1 cellular context compared by ENCODE assay signal in the genomic region with DNA sequence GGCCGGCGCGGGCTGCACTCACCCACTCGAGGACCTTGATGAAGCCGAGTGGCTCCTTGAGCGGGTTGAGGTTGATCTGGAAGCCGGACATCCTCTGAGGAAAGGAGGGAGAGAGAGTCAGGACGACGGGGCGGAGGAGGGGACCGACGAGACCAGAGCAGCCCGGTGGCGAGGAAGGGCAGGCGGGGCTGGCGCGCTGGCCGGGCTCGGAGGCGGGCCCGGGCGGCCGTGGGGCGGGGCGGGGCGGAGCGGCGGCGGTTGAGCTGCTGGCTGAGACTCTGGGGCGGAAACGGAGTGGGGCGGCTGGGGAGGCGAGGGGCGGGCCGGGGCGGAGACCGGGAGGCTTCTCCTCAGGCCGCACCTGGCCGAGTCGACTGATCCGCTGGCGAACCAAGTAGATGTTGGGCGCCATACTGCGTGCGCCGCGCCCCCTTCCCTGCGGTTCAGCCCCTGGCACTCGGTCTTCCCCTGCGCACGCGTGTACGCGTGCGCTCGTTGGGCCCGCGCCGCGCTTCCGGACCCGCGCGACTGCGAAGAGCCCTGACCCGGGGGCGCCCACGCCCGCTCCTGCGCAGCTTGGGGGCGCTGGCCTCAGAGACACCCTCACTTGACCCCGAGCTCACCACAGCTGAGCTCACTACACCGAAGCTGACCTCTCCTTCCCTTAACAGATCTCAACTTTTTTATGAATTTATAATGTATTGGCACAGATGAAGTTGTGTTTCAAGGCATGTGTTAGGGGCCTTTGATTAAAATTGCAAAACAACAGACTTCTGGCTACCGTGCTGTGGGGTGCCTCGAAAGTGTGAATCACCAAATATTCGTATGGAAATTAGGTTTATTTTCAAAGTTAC.
TF ChIP-seq lines count a peak whose summit lies in the region.

Gene SYPL1 (minus strand): TSS at position 195 of the 854 bp plus-strand sequence. CDS start 104 bp downstream, at position 91.

TF ChIP-seq in K562, 482 proteins besides CTCF, POLR2A, EP300 and RAD21 (continued from another document and continues in another):
- TF ChIP-seq GABPB1 (CRISPR knock-in tag; IDR thresholded peaks at IDR 0.05): peak; percentile 78
- TF ChIP-seq, protein P1, sequence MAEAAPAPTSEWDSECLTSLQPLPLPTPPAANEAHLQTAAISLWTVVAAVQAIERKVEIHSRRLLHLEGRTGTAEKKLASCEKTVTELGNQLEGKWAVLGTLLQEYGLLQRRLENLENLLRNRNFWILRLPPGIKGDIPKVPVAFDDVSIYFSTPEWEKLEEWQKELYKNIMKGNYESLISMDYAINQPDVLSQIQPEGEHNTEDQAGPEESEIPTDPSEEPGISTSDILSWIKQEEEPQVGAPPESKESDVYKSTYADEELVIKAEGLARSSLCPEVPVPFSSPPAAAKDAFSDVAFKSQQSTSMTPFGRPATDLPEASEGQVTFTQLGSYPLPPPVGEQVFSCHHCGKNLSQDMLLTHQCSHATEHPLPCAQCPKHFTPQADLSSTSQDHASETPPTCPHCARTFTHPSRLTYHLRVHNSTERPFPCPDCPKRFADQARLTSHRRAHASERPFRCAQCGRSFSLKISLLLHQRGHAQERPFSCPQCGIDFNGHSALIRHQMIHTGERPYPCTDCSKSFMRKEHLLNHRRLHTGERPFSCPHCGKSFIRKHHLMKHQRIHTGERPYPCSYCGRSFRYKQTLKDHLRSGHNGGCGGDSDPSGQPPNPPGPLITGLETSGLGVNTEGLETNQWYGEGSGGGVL (CRISPR knock-in tag; IDR thresholded peaks at IDR 0.05): no peak
- peak; percentile 46; the same call in 1 of the 2 replicates for TF ChIP-seq HCFC1 (IDR thresholded peaks at IDR 0.05; ENCODE audit: low read depth, low read length)
- TF ChIP-seq ILF3 (IDR thresholded peaks at IDR 0.05; ENCODE audit: borderline replicate concordance): peak; percentile 90; the same call in 1 of the 2 replicates
- peak; percentile 16; the same call in 1 of the 2 replicates for TF ChIP-seq NCOA6 (IDR thresholded peaks at IDR 0.05)
- TF ChIP-seq ZNF778 (CRISPR knock-in tag; IDR thresholded peaks at IDR 0.05): no peak
- TF ChIP-seq SNIP1 (IDR thresholded peaks at IDR 0.05; ENCODE audit: low read depth): no peak
- 0 out of 2 replicates have a peak, but pooled peaks have one; percentile 57 for TF ChIP-seq ZC3H11A (IDR thresholded peaks at IDR 0.05; ENCODE audit: low read depth, low read length)
- TF ChIP-seq SMARCB1 (IDR thresholded peaks at IDR 0.05; ENCODE audit: insufficient read length, low read depth): no peak
- TF ChIP-seq ASH1L (IDR thresholded peaks at IDR 0.05; ENCODE audit: borderline replicate concordance, low read depth, partially characterized antibody): no peak
- TF ChIP-seq, protein P2, sequence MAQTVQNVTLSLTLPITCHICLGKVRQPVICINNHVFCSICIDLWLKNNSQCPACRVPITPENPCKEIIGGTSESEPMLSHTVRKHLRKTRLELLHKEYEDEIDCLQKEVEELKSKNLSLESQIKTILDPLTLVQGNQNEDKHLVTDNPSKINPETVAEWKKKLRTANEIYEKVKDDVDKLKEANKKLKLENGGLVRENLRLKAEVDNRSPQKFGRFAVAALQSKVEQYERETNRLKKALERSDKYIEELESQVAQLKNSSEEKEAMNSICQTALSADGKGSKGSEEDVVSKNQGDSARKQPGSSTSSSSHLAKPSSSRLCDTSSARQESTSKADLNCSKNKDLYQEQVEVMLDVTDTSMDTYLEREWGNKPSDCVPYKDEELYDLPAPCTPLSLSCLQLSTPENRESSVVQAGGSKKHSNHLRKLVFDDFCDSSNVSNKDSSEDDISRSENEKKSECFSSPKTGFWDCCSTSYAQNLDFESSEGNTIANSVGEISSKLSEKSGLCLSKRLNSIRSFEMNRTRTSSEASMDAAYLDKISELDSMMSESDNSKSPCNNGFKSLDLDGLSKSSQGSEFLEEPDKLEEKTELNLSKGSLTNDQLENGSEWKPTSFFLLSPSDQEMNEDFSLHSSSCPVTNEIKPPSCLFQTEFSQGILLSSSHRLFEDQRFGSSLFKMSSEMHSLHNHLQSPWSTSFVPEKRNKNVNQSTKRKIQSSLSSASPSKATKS (CRISPR knock-in tag; IDR thresholded peaks at IDR 0.05): no peak
- no peak for TF ChIP-seq MEF2A (IDR thresholded peaks at IDR 0.05; ENCODE audit: control insufficient read depth, low read depth, low read length)
- TF ChIP-seq ZNF655 (CRISPR knock-in tag; IDR thresholded peaks at IDR 0.05): no peak
- TF ChIP-seq HSF4 (CRISPR knock-in tag; IDR thresholded peaks at IDR 0.05; ENCODE audit: borderline replicate concordance): 0 out of 2 replicates have a peak, but pooled peaks have one; percentile 38
- TF ChIP-seq ZBTB7A (IDR thresholded peaks at IDR 0.05; ENCODE audit: borderline replicate concordance, control insufficient read depth, low read depth, low read length): peak; percentile 91; the same call in 1 of the 2 replicates
- TF ChIP-seq TBL1XR1 (IDR thresholded peaks at IDR 0.05; ENCODE audit: low read length in 2 of 2): no peak
- TF ChIP-seq SMAD3 (CRISPR knock-in tag; conservative IDR thresholded peaks at IDR 0.05): 0 out of 2 replicates have a peak, but pooled peaks have one; percentile 76
- TF ChIP-seq RBM15 (IDR thresholded peaks at IDR 0.05; ENCODE audit: insufficient read depth, low read length): no peak
- 0 out of 2 replicates have a peak, but pooled peaks have one; percentile 67 for TF ChIP-seq LCOR (CRISPR knock-in tag; IDR thresholded peaks at IDR 0.05)
- TF ChIP-seq PHF20 (IDR thresholded peaks at IDR 0.05; ENCODE audit: partially characterized antibody): peak; percentile 81
- TF ChIP-seq, protein P3, sequence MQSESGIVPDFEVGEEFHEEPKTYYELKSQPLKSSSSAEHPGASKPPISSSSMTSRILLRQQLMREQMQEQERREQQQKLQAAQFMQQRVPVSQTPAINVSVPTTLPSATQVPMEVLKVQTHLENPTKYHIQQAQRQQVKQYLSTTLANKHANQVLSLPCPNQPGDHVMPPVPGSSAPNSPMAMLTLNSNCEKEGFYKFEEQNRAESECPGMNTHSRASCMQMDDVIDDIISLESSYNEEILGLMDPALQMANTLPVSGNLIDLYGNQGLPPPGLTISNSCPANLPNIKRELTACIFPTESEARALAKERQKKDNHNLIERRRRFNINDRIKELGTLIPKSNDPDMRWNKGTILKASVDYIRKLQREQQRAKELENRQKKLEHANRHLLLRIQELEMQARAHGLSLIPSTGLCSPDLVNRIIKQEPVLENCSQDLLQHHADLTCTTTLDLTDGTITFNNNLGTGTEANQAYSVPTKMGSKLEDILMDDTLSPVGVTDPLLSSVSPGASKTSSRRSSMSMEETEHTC (IDR thresholded peaks at IDR 0.05): no peak
- TF ChIP-seq POLR2H (tag; IDR thresholded peaks at IDR 0.05; ENCODE audit: low read depth): peak; percentile 89
- no peak for TF ChIP-seq ETS2 (tag; IDR thresholded peaks at IDR 0.05; ENCODE audit: borderline replicate concordance, poor library complexity, severe bottlenecking)
- no peak for TF ChIP-seq E2F8 (IDR thresholded peaks at IDR 0.05; ENCODE audit: low read depth, partially characterized antibody)
- TF ChIP-seq HOMEZ (CRISPR knock-in tag; IDR thresholded peaks at IDR 0.05): 0 out of 2 replicates have a peak, but pooled peaks have one; percentile 46
- peak; percentile 75; the same call in 1 of the 2 replicates for TF ChIP-seq ATF7 (IDR thresholded peaks at IDR 0.05)
- peak; percentile 46; the same call in 1 of the 2 replicates for TF ChIP-seq ZNF384 (IDR thresholded peaks at IDR 0.05; ENCODE audit: low read depth, low read length)
- no peak for TF ChIP-seq ZNF77 (CRISPR knock-in tag; IDR thresholded peaks at IDR 0.05)
- no peak for TF ChIP-seq MXI1 (IDR thresholded peaks at IDR 0.05; ENCODE audit: low read depth, low read length)
- TF ChIP-seq NONO (IDR thresholded peaks at IDR 0.05; ENCODE audit: low read depth in 2 of 2, low read length in 1 of 2): peak; percentile 25 to 71; a peak in 1 of 4 replicates
- TF ChIP-seq MED1 (CRISPR knock-in tag; IDR thresholded peaks at IDR 0.05; ENCODE audit: borderline replicate concordance): no peak
- TF ChIP-seq ZNF280A (IDR thresholded peaks at IDR 0.05; ENCODE audit: low read depth, partially characterized antibody): no peak
- TF ChIP-seq MTF1 (CRISPR knock-in tag; IDR thresholded peaks at IDR 0.05; ENCODE audit: borderline replicate concordance): 0 out of 2 replicates have a peak, but pooled peaks have one; percentile 28
- TF ChIP-seq ZNF41 (CRISPR knock-in tag; conservative IDR thresholded peaks at IDR 0.05): peak; percentile 26; the same call in 1 of the 2 replicates
- peak; percentile 47 for TF ChIP-seq ZFP36 (IDR thresholded peaks at IDR 0.05; ENCODE audit: low read depth, low read length, partially characterized antibody)
- TF ChIP-seq ZNF24 (IDR thresholded peaks at IDR 0.05): no peak
- peak; percentile 78 for TF ChIP-seq POLR2B (IDR thresholded peaks at IDR 0.05; ENCODE audit: low read depth, partially characterized antibody)
- TF ChIP-seq ZNF12 (CRISPR knock-in tag; IDR thresholded peaks at IDR 0.05): no peak
- no peak for TF ChIP-seq NCOR1 (IDR thresholded peaks at IDR 0.05)
